25 cellular contexts compared by ENCODE assay signal in genomic region chr6:2919886-2920285, GRCh38.
"Had no signal": no experiment of that assay in that cellular context is flagged by ENCODE, and none has a peak within 500 bp of the region (broad histone marks: within the 10 kb centered on the region; RNA-seq: fewer than 3 reads in every experiment).

No MANE protein-coding gene starts in this region.

- H3K27ac ChIP-seq: epithelial cell of prostate, esophagus squamous epithelium, gastroesophageal sphincter, left ventricle myocardium inferior, lower lobe of right lung, pancreas, prostate gland, right lobe of liver, thoracic aorta, transverse colon had no signal

- H3K36me3 Mint-ChIP-seq: naive B cell had no signal

- H3K9me3 Mint-ChIP-seq: central memory CD8-positive, alpha-beta T cell; immature natural killer cell; memory B cell; naive B cell had no signal

- H3K27me3 ChIP-seq: esophagus squamous epithelium, gastroesophageal sphincter, pancreas, transverse colon had no signal

- H3K27me3 Mint-ChIP-seq: central memory CD8-positive, alpha-beta T cell; stimulated activated naive B cell treated with anti-CD40 and anti-IgM and Interleukin-4, amounts not matched to agents 10 μg/mL and 1 μg/mL and 100 μg/mL, for 72 hours; stimulated activated naive CD8-positive, alpha-beta T cell treated with anti-CD3 and anti-CD28 coated beads, Interleukin-15, amount 100 ng/mL, for 72 hours had no signal

- H3K27ac Mint-ChIP-seq: memory B cell had no signal

- H3K4me3 ChIP-seq: esophagus squamous epithelium, gastroesophageal sphincter, left ventricle myocardium inferior, lower lobe of right lung, pancreas, prostate gland, right lobe of liver, thoracic aorta, transverse colon had no signal

- DNase-seq: cortex of kidney; effector memory CD4-positive, alpha-beta T cell; esophagus squamous epithelium; foreskin fibroblast; glutamatergic neuron; immature natural killer cell; left ventricle myocardium inferior; lower lobe of right lung; midbrain; naive B cell; nucleus accumbens; pancreas; stimulated activated CD4-positive, alpha-beta T cell treated with anti-CD3 and anti-CD28 coated beads, Interleukin-15, amount 100 ng/mL, for 24 hours; stimulated activated CD4-positive, alpha-beta T cell treated with anti-CD3 and anti-CD28 coated beads, Interleukin-1b, Interleukin-23, amount 100 ng/mL, for 48 hours; stimulated activated CD4-positive, alpha-beta T cell treated with anti-CD3 and anti-CD28 coated beads, Interleukin-4, amount 100 ng/mL, for 24 hours; stimulated activated naive B cell treated with anti-CD40 and anti-IgM and Interleukin-4, amounts not matched to agents 10 μg/mL and 1 μg/mL and 100 μg/mL, for 72 hours; stimulated activated naive CD8-positive, alpha-beta T cell treated with anti-CD3 and anti-CD28 coated beads, Interleukin-15, amount 100 ng/mL, for 72 hours; transverse colon had no signal

- ATAC-seq: gastroesophageal sphincter; stimulated activated naive B cell treated with anti-CD40 and anti-IgM and Interleukin-4, amounts not matched to agents 10 μg/mL and 1 μg/mL and 100 μg/mL, for 72 hours had no signal

- H3K4me1 ChIP-seq: gastroesophageal sphincter, lower lobe of right lung, pancreas, prostate gland, right lobe of liver had no signal

- H3K36me3 ChIP-seq: esophagus squamous epithelium, gastroesophageal sphincter, left ventricle myocardium inferior, lower lobe of right lung, pancreas, prostate gland, right lobe of liver, thoracic aorta, transverse colon had no signal

- H3K4me3 Mint-ChIP-seq: central memory CD8-positive, alpha-beta T cell; memory B cell; naive B cell; stimulated activated naive B cell treated with anti-CD40 and anti-IgM and Interleukin-4, amounts not matched to agents 10 μg/mL and 1 μg/mL and 100 μg/mL, for 72 hours had no signal
